1 cellular context compared by ENCODE assay signal in genomic region chr2:233700028-233700635, GRCh38.
TF ChIP-seq lines count a peak whose summit lies in the region.

No MANE protein-coding gene starts in this region.

TF ChIP-seq in A549, 52 proteins besides CTCF, POLR2A, EP300 and RAD21 (continued from another document):
- TF ChIP-seq REST (IDR thresholded peaks at IDR 0.05) (no peak), CBX8 (IDR thresholded peaks at IDR 0.05) (no peak), BHLHE40 (IDR thresholded peaks at IDR 0.05; ENCODE audit: low read depth, low read length) (no peak), HDAC2 (IDR thresholded peaks at IDR 0.05) (no peak), ZC3H11A (IDR thresholded peaks at IDR 0.05) (no peak), USF2 (IDR thresholded peaks at IDR 0.05) (no peak), KDM1A (IDR thresholded peaks at IDR 0.05; ENCODE audit: low read depth) (no peak), HEYL (CRISPR knock-in tag; IDR thresholded peaks at IDR 0.05) (peak; percentile 82), NR3C1 (IDR thresholded peaks at IDR 0.05) (no peak), POLR2AphosphoS2 (conservative IDR thresholded peaks at IDR 0.05; ENCODE audit: low read length) (no peak), HOXA7 (CRISPR knock-in tag; IDR thresholded peaks at IDR 0.05) (no peak), EHMT2 (IDR thresholded peaks at IDR 0.05; ENCODE audit: low read depth) (no peak), HES2 (IDR thresholded peaks at IDR 0.05) (peak; percentile 45), CHD2 (IDR thresholded peaks at IDR 0.05; ENCODE audit: low read length, partially characterized antibody) (no peak), HOXB13 (CRISPR knock-in tag; IDR thresholded peaks at IDR 0.05; ENCODE audit: low read depth) (no peak), KDM5A (IDR thresholded peaks at IDR 0.05) (no peak), ZSCAN20 (CRISPR knock-in tag; IDR thresholded peaks at IDR 0.05) (peak; percentile 20; the same call in 1 of the 2 replicates), NPAS2 (CRISPR knock-in tag; IDR thresholded peaks at IDR 0.05; ENCODE audit: borderline replicate concordance) (peak; percentile 44; the same call in 1 of the 2 replicates), FOSB (CRISPR knock-in tag; IDR thresholded peaks at IDR 0.05) (no peak), ZFP36 (IDR thresholded peaks at IDR 0.05; ENCODE audit: borderline replicate concordance, partially characterized antibody) (no peak), E2F6 (IDR thresholded peaks at IDR 0.05; ENCODE audit: borderline replicate concordance, low read depth) (peak; percentile 7; the same call in 1 of the 2 replicates), TFCP2L1 (CRISPR knock-in tag; IDR thresholded peaks at IDR 0.05) (no peak), FOSL2 (IDR thresholded peaks at IDR 0.05) (peak; percentile 62; the same call in 1 of the 2 replicates), FOSL2 (CRISPR knock-in tag; IDR thresholded peaks at IDR 0.05) (peak; percentile 80), CBX2 (IDR thresholded peaks at IDR 0.05; ENCODE audit: borderline replicate concordance, low read depth) (no peak), NFE2L2 (conservative IDR thresholded peaks at IDR 0.05; ENCODE audit: low read length) (peak; percentile 100), RFX5 (IDR thresholded peaks at IDR 0.05) (no peak), RCOR1 (IDR thresholded peaks at IDR 0.05; ENCODE audit: low read depth, low read length) (no peak), HOXB5 (CRISPR knock-in tag; IDR thresholded peaks at IDR 0.05) (peak; percentile 86), MAX (IDR thresholded peaks at IDR 0.05) (peak; percentile 87), BCL3 (IDR thresholded peaks at IDR 0.05) (peak; percentile 96), ELK1 (IDR thresholded peaks at IDR 0.05; ENCODE audit: low read depth, low read length) (no peak), JUNB (IDR thresholded peaks at IDR 0.05) (peak; percentile 94), MAFK (IDR thresholded peaks at IDR 0.05; ENCODE audit: partially characterized antibody) (peak; percentile 100)
TF ChIP-seq in A549: peak in this region for 21.
